23 cellular contexts compared by ENCODE assay signal in the genomic region with DNA sequence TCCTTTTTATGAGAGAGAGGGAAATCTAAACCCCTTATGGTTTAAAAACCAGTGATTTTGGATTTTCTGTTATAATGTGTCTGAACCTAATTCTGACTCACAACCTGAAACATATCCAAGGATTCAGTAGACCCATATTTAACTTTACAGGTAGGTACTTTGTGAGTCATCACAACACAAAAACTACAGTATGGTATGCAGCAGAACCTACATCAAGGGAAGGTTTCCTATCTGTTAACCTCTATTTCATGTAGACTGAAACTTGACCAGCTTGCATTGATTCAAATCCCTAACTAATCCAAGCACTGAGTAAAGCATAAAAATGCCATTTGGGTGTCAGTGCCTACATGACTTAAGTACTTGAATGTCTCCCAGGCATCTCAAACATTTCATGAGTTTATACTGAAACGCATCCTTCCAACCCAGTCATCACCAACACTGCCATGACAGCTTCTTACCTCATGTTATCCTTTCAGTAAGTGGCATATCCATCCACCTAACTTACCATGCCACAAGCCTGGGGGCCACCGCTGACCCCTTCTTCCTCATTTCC. TPM values are rescaled to one million over a fixed set of nuclear protein-coding genes. Genes with fewer than 3 reads are reported as not detected.
DNase-seq lines count a peak whose midpoint lies in the region; ATAC-seq, FAIRE-seq and TF ChIP-seq lines count a peak whose summit lies in the region.
"Had no signal": no experiment of that assay in that cellular context is flagged by ENCODE, and none has a peak within 500 bp of the region (broad histone marks: within the 10 kb centered on the region; RNA-seq: fewer than 3 reads in every experiment).

No MANE protein-coding gene starts in this region.

- no peak overlapping the region for H3K27ac ChIP-seq in IMR-90 (ENCODE audit: insufficient read depth, low read length)
- H3K27ac ChIP-seq: C4-2B had no signal

- H3K4me2 ChIP-seq in IMR-90 (ENCODE audit: low read depth, low read length), result no peak overlapping the region; the same call in 1 of the 2 replicates
- H3K4me2 ChIP-seq: SK-N-SH had no signal

- H3K56ac ChIP-seq in IMR-90 (ENCODE audit: extremely low read depth, insufficient read depth, low read length), result no peak overlapping the region

- DNase-seq in AG10803 (ENCODE audit: low read depth), result peak; percentile 36
- peak; percentile 50 for DNase-seq in IMR-90
- DNase-seq in bronchial epithelial cell (ENCODE audit: low read depth), result peak; percentile 83
- DNase-seq in kidney tubule cell (ENCODE audit: low spot score), result peak; percentile 35
- DNase-seq in NCI-H1417 (lab: John Stamatoyannopoulos, UW), result no peak
- DNase-seq in stimulated activated CD4-positive, alpha-beta T cell treated with anti-CD3 and anti-CD28 coated beads, Interleukin-4, amount 100 ng/mL, for 4 hours, result no peak
- DNase-seq: Calu3; CD8-positive, alpha-beta memory T cell; GDM1; MM.1S; NCI-H1048; NCI-H1436; NCI-H1930; NCI-H2227 treated with DMSO at 0.1 percent for 48 hours; NCI-H510A treated with DMSO at 0.1 percent for 48 hours; NCI-H748 treated with DMSO at 0.1 percent for 48 hours; OCI-M1; RPMI8226; SIG-M5; SK-N-SH had no signal

- H3K4ac ChIP-seq in IMR-90 (ENCODE audit: low read depth, low read length), result peak overlapping the region; percentile 8; the same call in 1 of the 2 replicates

- no CpG with 5 or more reads among the region's 2 CpGs for WGBS in IMR-90 (ENCODE audit: extremely low coverage in 2 of 2, insufficient read length in 1 of 2), 2 experiments

- H3K18ac ChIP-seq in IMR-90 (ENCODE audit: low read depth, low read length), result peak overlapping the region; percentile 66; the same call in 1 of the 2 replicates

- no peak for TF ChIP-seq POLR2A in IMR-90 (IDR thresholded peaks at IDR 0.05; ENCODE audit: low read depth, low read length)

- peak overlapping the region; percentile 51 for H2BK5ac ChIP-seq in IMR-90 (ENCODE audit: low read depth, low read length, poor library complexity, severe bottlenecking)

- in situ Hi-C loops in IMR-90 (cut with MboI; ENCODE audit: low sequenced_read_pairs), result no loop called here

- H3K27me3 ChIP-seq in IMR-90 (ENCODE audit: control insufficient read depth, insufficient read depth, low read length) (no peaks in the 10 kb centered on the region), bronchial epithelial cell (ENCODE audit: control insufficient read depth, insufficient read depth, low read length) (no peaks in the 10 kb centered on the region)

- H3K14ac ChIP-seq in IMR-90 (replicated peaks; ENCODE audit: low read depth, low read length), result peak overlapping the region; percentile 6; the same call in 1 of the 2 replicates

- H4K91ac ChIP-seq in IMR-90 (ENCODE audit: insufficient read depth, low read depth, low read length), result no peak overlapping the region

- H2BK15ac ChIP-seq in IMR-90 (ENCODE audit: low read depth, low read length), result no peak overlapping the region

- dilution Hi-C loops in IMR-90 (cut with HindIII; ENCODE audit: low sequenced_read_pairs, unreplicated experiment), result no loop called here

- H2AFZ ChIP-seq in IMR-90 (replicated peaks; ENCODE audit: low read length, poor library complexity), result no peak overlapping the region

- ATAC-seq in IMR-90 (ENCODE audit: low read depth), result no peak
- no peak for ATAC-seq in HG02798 (IDR thresholded peaks at IDR 0.05; ENCODE audit: poor library complexity, unreplicated experiment)
- ATAC-seq: K562 had no signal

- no peak for TF ChIP-seq RAD21 in IMR-90 (IDR thresholded peaks at IDR 0.05; ENCODE audit: low read length)

- H3K36me3 ChIP-seq in IMR-90 (ENCODE audit: control insufficient read depth, insufficient read depth, low read length) (no peaks in the 10 kb centered on the region), bronchial epithelial cell (ENCODE audit: control insufficient read depth, insufficient read depth, low read length) (no peaks in the 10 kb centered on the region)

- intact Hi-C loops in IMR-90 (cut with micrococcal nuclease), result no loop called here

- H3K9ac ChIP-seq in IMR-90 (ENCODE audit: low read depth, low read length), result no peak overlapping the region
- H3K9ac ChIP-seq: SK-N-SH had no signal

- no peaks in the 10 kb centered on the region for H4K20me1 ChIP-seq in IMR-90 (ENCODE audit: insufficient read depth, low read length)

- FAIRE-seq in bronchial epithelial cell (lab: Jason Lieb, UNC), result no peak
- FAIRE-seq: K562 had no signal

- peaks cover 3% of the 10 kb centered on the region for H3K9me1 ChIP-seq in IMR-90 (ENCODE audit: insufficient read depth, low read length)

- H3K9me3 ChIP-seq in IMR-90 (ENCODE audit: control insufficient read depth, insufficient read depth, low read length), result no peaks in the 10 kb centered on the region
- H3K9me3 ChIP-seq: SK-N-SH had no signal

- peak overlapping the region; percentile 14; the same call in 1 of the 2 replicates for H2AK5ac ChIP-seq in IMR-90 (ENCODE audit: low read depth, low read length)

- H3K79me1 ChIP-seq in IMR-90 (ENCODE audit: low read depth in 1 of 2, low read length in 2 of 2), result peaks cover 0 to 6% of the 10 kb centered on the region in 2 experiments; a peak in 1 of 4 replicates

- H3K4me3 ChIP-seq in AG10803 (ENCODE audit: low read length) (no peak overlapping the region), IMR-90 (ENCODE audit: insufficient read depth, low read depth, low read length) (no peak overlapping the region), bronchial epithelial cell (ENCODE audit: low read depth, low read length) (no peak overlapping the region)
- H3K4me3 ChIP-seq: K562 had no signal

- CTCF ChIA-PET in IMR-90 (lab: Yijun Ruan, JAX), result interaction anchor here (0.7 to 2.8 kb wide), 2 partner anchors 44 to 139 kb away, joined by 3 to 9 read pairs; no protein-coding TSS in a partner anchor

- H2BK20ac ChIP-seq in IMR-90 (ENCODE audit: low read depth, low read length), result no peak overlapping the region

- peak overlapping the region; percentile 12; the same call in 1 of the 2 replicates for H2BK120ac ChIP-seq in IMR-90 (ENCODE audit: low read depth, low read length)

- H4K5ac ChIP-seq in IMR-90 (ENCODE audit: low read depth, low read length), result no peak overlapping the region

- H3K4me1 ChIP-seq in IMR-90 (ENCODE audit: control insufficient read depth, insufficient read depth, low read length), result peaks cover 1% of the 10 kb centered on the region; the same call in 1 of the 2 replicates

- H4K8ac ChIP-seq in IMR-90 (ENCODE audit: low read depth in 2 of 2, low read length in 2 of 2), result no peak overlapping the region

- TF ChIP-seq CTCF in AG10803 (conservative IDR thresholded peaks at IDR 0.05; ENCODE audit: low read length) (no peak), IMR-90 (conservative IDR thresholded peaks at IDR 0.05; ENCODE audit: low read depth, low read length) (no peak), bronchial epithelial cell (IDR thresholded peaks at IDR 0.05; ENCODE audit: insufficient read depth, low read length, severe bottlenecking) (no peak)

- H3K23ac ChIP-seq in IMR-90 (ENCODE audit: low read depth, low read length), result no peak overlapping the region

- POLR2A ChIA-PET in IMR-90 (lab: Charles Lee; ENCODE audit: unreplicated experiment), result no interaction called here

- H2AK9ac ChIP-seq in IMR-90 (replicated peaks; ENCODE audit: low read depth, low read length, poor library complexity), result no peak overlapping the region

- BruUV-seq in IMR-90 (replicated peaks; lab: Mats Ljungman, UMichigan), result no TSS peak

TF ChIP-seq in IMR-90, 13 proteins besides CTCF, POLR2A, EP300 and RAD21:
- TF ChIP-seq MAZ (IDR thresholded peaks at IDR 0.05; ENCODE audit: borderline replicate concordance, low read depth, low read length) (no peak), MAFK (IDR thresholded peaks at IDR 0.05; ENCODE audit: low read depth, low read length) (no peak), RCOR1 (IDR thresholded peaks at IDR 0.05; ENCODE audit: insufficient replicate concordance, low read length) (no peak), RFX5 (IDR thresholded peaks at IDR 0.05; ENCODE audit: low read depth, low read length) (no peak), CHD1 (IDR thresholded peaks at IDR 0.05; ENCODE audit: low read depth, low read length) (no peak), SMC3 (IDR thresholded peaks at IDR 0.05; ENCODE audit: low read depth, low read length) (no peak), NFE2L2 (IDR thresholded peaks at IDR 0.05; ENCODE audit: low read depth, low read length) (no peak), MXI1 (IDR thresholded peaks at IDR 0.05; ENCODE audit: borderline replicate concordance, low read depth, low read length) (no peak)
- TF ChIP-seq, protein P1, sequence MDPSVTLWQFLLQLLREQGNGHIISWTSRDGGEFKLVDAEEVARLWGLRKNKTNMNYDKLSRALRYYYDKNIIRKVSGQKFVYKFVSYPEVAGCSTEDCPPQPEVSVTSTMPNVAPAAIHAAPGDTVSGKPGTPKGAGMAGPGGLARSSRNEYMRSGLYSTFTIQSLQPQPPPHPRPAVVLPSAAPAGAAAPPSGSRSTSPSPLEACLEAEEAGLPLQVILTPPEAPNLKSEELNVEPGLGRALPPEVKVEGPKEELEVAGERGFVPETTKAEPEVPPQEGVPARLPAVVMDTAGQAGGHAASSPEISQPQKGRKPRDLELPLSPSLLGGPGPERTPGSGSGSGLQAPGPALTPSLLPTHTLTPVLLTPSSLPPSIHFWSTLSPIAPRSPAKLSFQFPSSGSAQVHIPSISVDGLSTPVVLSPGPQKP (IDR thresholded peaks at IDR 0.05; ENCODE audit: borderline replicate concordance, low read depth, low read length), result no peak

RNA-seq across cellular contexts. Expression of a gene that starts 4.3 kb away (rescaled TPM):
- total RNA-seq in IMR-90 (2012; rRNA removed) (29.4 and 42.8 TPM in 2 replicates), bronchial epithelial cell (8.4 and 11.3 TPM in 2 replicates)
- polyA plus RNA-seq in IMR-90 (2012; rRNA removed), result 27.1 and 29.0 TPM in 2 replicates
- 24.2 and 25.1 TPM in 2 replicates for polyA plus RNA-seq in IMR-90 (2012; cell fraction: cytosol; rRNA removed)
- polyA plus RNA-seq in IMR-90 (2012; cell fraction: nucleus; rRNA removed; ENCODE audit: low replicate concordance), result 25.9 and 37.1 TPM in 2 replicates

RNA-seq across cellular contexts. Expression of a gene that starts 43.6 kb away (rescaled TPM):
- 14.2 and 15.6 TPM in 2 replicates for total RNA-seq in IMR-90 (2012; rRNA removed)
- 3.4 and 5.0 TPM in 2 replicates for polyA plus RNA-seq in IMR-90 (2012; rRNA removed)
- 1.2 and 1.3 TPM in 2 replicates for polyA plus RNA-seq in IMR-90 (2012; cell fraction: cytosol; rRNA removed)
- polyA plus RNA-seq in IMR-90 (2012; cell fraction: nucleus; rRNA removed; ENCODE audit: low replicate concordance), result 2.6 and 17.2 TPM in 2 replicates
- 7.1 and 9.1 TPM in 2 replicates for total RNA-seq in bronchial epithelial cell

Comparison
In these comparisons a context has a peak if more than half of its experiments do, and no peak if none do; other contexts are left out.
1. DNase-seq: peak in AG10803 (single experiment), IMR-90 (single experiment), bronchial epithelial cell (single experiment) and kidney tubule cell (single experiment); none in NCI-H1417 (0 of 3) and stimulated activated CD4-positive, alpha-beta T cell treated with anti-CD3 and anti-CD28 coated beads, Interleukin-4, amount 100 ng/mL, for 4 hours (0 of 2).